In the genomic region with DNA sequence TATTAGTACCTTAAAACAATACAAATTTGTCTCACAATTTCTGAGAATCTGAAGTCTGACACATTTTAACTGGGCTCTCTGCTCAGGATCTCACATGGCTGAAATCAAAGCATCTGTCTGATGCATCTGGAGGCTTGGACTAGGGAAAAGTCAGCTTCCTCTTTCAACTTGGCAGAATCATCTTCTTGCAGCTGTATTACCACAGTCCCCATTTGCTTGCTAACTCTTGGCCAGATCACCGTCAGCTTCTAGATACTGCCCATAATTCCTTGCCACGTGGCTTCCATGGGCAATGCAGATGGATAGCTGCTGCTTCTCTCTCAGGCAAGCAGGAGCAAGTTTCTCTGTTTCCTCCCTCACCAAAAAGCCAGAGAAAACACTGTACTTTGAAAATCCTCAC, we compare ENCODE assay signal across 15 cellular contexts.
DNase-seq lines count a peak whose midpoint lies in the region; ATAC-seq and TF ChIP-seq lines count a peak whose summit lies in the region.
"Had no signal": no experiment of that assay in that cellular context is flagged by ENCODE, and none has a peak within 500 bp of the region (broad histone marks: within the 10 kb centered on the region; RNA-seq: fewer than 3 reads in every experiment).

No MANE protein-coding gene starts in this region.

- TF ChIP-seq CTCF in NB4 (IDR thresholded peaks at IDR 0.05; ENCODE audit: low read depth, low read length), result no peak
- TF ChIP-seq CTCF in mammary epithelial cell (conservative IDR thresholded peaks at IDR 0.05 in 1 of 2, IDR thresholded peaks at IDR 0.05 in 1 of 2; ENCODE audit: extremely low read depth in 1 of 2, insufficient read depth in 1 of 2, low read depth in 1 of 2, low read length in 2 of 2), result no peak
- no peak for TF ChIP-seq CTCF in mesothelial cell of epicardium (IDR thresholded peaks at IDR 0.05; ENCODE audit: unreplicated experiment)

- no peaks in the 10 kb centered on the region for H3K9me3 ChIP-seq in mammary epithelial cell (replicated peaks; ENCODE audit: insufficient read depth, low read length)
- H3K9me3 ChIP-seq: right lobe of liver had no signal

- no peak overlapping the region for H3K4me3 ChIP-seq in NB4 (ENCODE audit: low read depth, low read length)
- H3K4me3 ChIP-seq in mammary epithelial cell (replicated peaks in 1 of 3; ENCODE audit: insufficient read depth in 1 of 3, low read depth in 2 of 3, low read length in 3 of 3), result no peak overlapping the region
- H3K4me3 ChIP-seq: right lobe of liver had no signal

- no peak overlapping the region for H3K4me2 ChIP-seq in mammary epithelial cell (ENCODE audit: insufficient read depth, low read depth, low read length)

- H3K79me2 ChIP-seq in mammary epithelial cell (ENCODE audit: insufficient read depth, low read length), result no peaks in the 10 kb centered on the region

- intact Hi-C loops in mammary epithelial cell (cut with micrococcal nuclease), result no loop called here

- H3K4me1 Mint-ChIP-seq in mesothelial cell of epicardium, result peaks cover 11% of the 10 kb centered on the region
- H3K4me1 Mint-ChIP-seq: activated CD4-positive, alpha-beta T cell treated with anti-CD3 and anti-CD28 coated beads for 36 hours; IgD-negative memory B cell had no signal

- H3K27ac ChIP-seq in mammary epithelial cell (ENCODE audit: insufficient read depth, low read depth, low read length), result no peak overlapping the region
- H3K27ac ChIP-seq: C4-2B, right lobe of liver had no signal

- WGBS in mammary epithelial cell (ENCODE audit: low coverage, missing lambda C conversion rate), result 39% methylated on average over 2 of the region's 2 CpGs

- no peaks in the 10 kb centered on the region for H4K20me1 ChIP-seq in mammary epithelial cell (ENCODE audit: insufficient read depth, low read length)

- no peaks in the 10 kb centered on the region for H3K36me3 Mint-ChIP-seq in mesothelial cell of epicardium
- H3K36me3 Mint-ChIP-seq: IgD-negative memory B cell, type B pancreatic cell had no signal

- peak overlapping the region; percentile 1 for H3K27ac Mint-ChIP-seq in mesothelial cell of epicardium
- H3K27ac Mint-ChIP-seq: activated CD4-positive, alpha-beta T cell treated with anti-CD3 and anti-CD28 coated beads for 36 hours; IgD-negative memory B cell; type B pancreatic cell had no signal

- TF ChIP-seq POLR2A in NB4 (IDR thresholded peaks at IDR 0.05; ENCODE audit: extremely low read depth, insufficient read length), result no peak

- no TSS peak for BruUV-seq in mammary epithelial cell (replicated peaks; lab: Mats Ljungman, UMichigan)

- DNase-seq in Ammon's horn (ENCODE audit: low spot score) (peak; percentile 10), NB4 (ENCODE audit: low read depth) (peak; percentile 24), mammary epithelial cell (no peak), mesothelial cell of epicardium (ENCODE audit: low spot score in 2 of 2, unreplicated experiment in 2 of 2) (no peak), NCI-H510A (lab: John Stamatoyannopoulos, UW) (no peak), DMS153 (lab: John Stamatoyannopoulos, UW) (no peak), putamen (ENCODE audit: low spot score) (no peak)
- DNase-seq: activated CD4-positive, alpha-beta T cell treated with anti-CD3 and anti-CD28 coated beads for 36 hours; activated effector memory CD4-positive, alpha-beta T cell treated with Interleukin-2 at 50 U/mL for 16 hours; H7; right lobe of liver had no signal

- CTCF ChIA-PET in mammary epithelial cell (lab: Charles Lee; ENCODE audit: low non-redundant PET), result no interaction called here

- H3K4me1 ChIP-seq in mammary epithelial cell (ENCODE audit: insufficient read depth, low read length), result peaks cover 6% of the 10 kb centered on the region
- H3K4me1 ChIP-seq: right lobe of liver had no signal

- H3K27me3 Mint-ChIP-seq in mesothelial cell of epicardium (ENCODE audit: low read depth), result no peaks in the 10 kb centered on the region
- H3K27me3 Mint-ChIP-seq: IgD-negative memory B cell, type B pancreatic cell had no signal

- H3K9ac ChIP-seq in mammary epithelial cell (ENCODE audit: insufficient read depth, low read length), result no peak overlapping the region

- dilution Hi-C loops in mammary epithelial cell (cut with HindIII; ENCODE audit: low sequenced_read_pairs), result no loop called here

- H3K36me3 ChIP-seq in mammary epithelial cell (ENCODE audit: insufficient read depth, low read length), result no peaks in the 10 kb centered on the region
- H3K36me3 ChIP-seq: right lobe of liver had no signal

- no peak overlapping the region for H3K4me3 Mint-ChIP-seq in mesothelial cell of epicardium
- H3K4me3 Mint-ChIP-seq: activated CD4-positive, alpha-beta T cell treated with anti-CD3 and anti-CD28 coated beads for 36 hours; IgD-negative memory B cell; type B pancreatic cell had no signal

- H3K27me3 ChIP-seq in mammary epithelial cell (ENCODE audit: insufficient read depth, low read length), result no peaks in the 10 kb centered on the region
- H3K27me3 ChIP-seq: right lobe of liver had no signal

- no peak for ATAC-seq in HG02938 (IDR thresholded peaks at IDR 0.05; ENCODE audit: unreplicated experiment)
- ATAC-seq: activated CD4-positive, alpha-beta T cell treated with anti-CD3 and anti-CD28 coated beads for 36 hours had no signal

- peak overlapping the region; percentile 76 for H2AFZ ChIP-seq in mammary epithelial cell (ENCODE audit: low read depth, low read length)

- in situ Hi-C loops in mammary epithelial cell (cut with MboI; ENCODE audit: low sequenced_read_pairs in 2 of 2), result no loop called here

- peaks cover 3% of the 10 kb centered on the region for H3K9me3 Mint-ChIP-seq in mesothelial cell of epicardium
- H3K9me3 Mint-ChIP-seq: IgD-negative memory B cell, type B pancreatic cell had no signal

Comparison
In these comparisons a context has a peak if more than half of its experiments do, and no peak if none do; other contexts are left out.
1. DNase-seq: peak in Ammon's horn (single experiment) and NB4 (single experiment); none in mammary epithelial cell (single experiment), mesothelial cell of epicardium (0 of 2), NCI-H510A (single experiment), DMS153 (single experiment) and putamen (single experiment).